ENCODE assay signal across 14 cellular contexts in genomic region chr3:48826451-48826850, GRCh38. TPM values are rescaled to one million over a fixed set of nuclear protein-coding genes. Genes with fewer than 3 reads are reported as not detected.
DNase-seq lines count a peak whose midpoint lies in the region; ATAC-seq and TF ChIP-seq lines count a peak whose summit lies in the region.
"Had no signal": no experiment of that assay in that cellular context is flagged by ENCODE, and none has a peak within 500 bp of the region (broad histone marks: within the 10 kb centered on the region; RNA-seq: fewer than 3 reads in every experiment).

No MANE protein-coding gene starts in this region.

- H3K36me3 ChIP-seq in BLaER1 treated with 17β-estradiol and CSF1 and Interleukin-3, amounts not matched to agents 10 nM and 100 nM = peaks cover 0 to 8% (median 0%) of the 10 kb centered on the region in 11 experiments; a peak in 4 of 22 replicates
- H3K36me3 ChIP-seq in prostate gland = no peaks in the 10 kb centered on the region

- peaks cover 11 to 14% (median 12%) of the 10 kb centered on the region in 10 experiments for H3K4me1 ChIP-seq in BLaER1 treated with 17β-estradiol and CSF1 and Interleukin-3, amounts not matched to agents 10 nM and 100 nM
- no peaks in the 10 kb centered on the region for H3K4me1 ChIP-seq in prostate gland (replicated peaks)

- no peak overlapping the region for H3K9ac ChIP-seq in BLaER1 treated with 17β-estradiol and CSF1 and Interleukin-3, amounts not matched to agents 10 nM and 100 nM

- peak; percentile 73 for DNase-seq in M059J (ENCODE audit: low read depth)
- no peak for DNase-seq in coronary artery (ENCODE audit: low spot score)
- no peak for DNase-seq in omental fat pad (ENCODE audit: low spot score)
- no peak for DNase-seq in NOMO-1 treated with dmso at 0.1 percent for 144 hours (lab: John Stamatoyannopoulos, UW; ENCODE audit: unreplicated experiment)
- no peak for DNase-seq in prostate gland (ENCODE audit: low spot score)
- DNase-seq: activated CD4-positive, alpha-beta T cell treated with anti-CD3 and anti-CD28 coated beads, Interleukin-2, amount 10 ng/mL, durations not matched to agents 24 days and 14 days; COR-L47; hippocampal formation; NCI-H1048; trophoblast cell had no signal

- no peak for TF ChIP-seq CTCF in coronary artery (IDR thresholded peaks at IDR 0.05)
- no peak for TF ChIP-seq CTCF in omental fat pad (IDR thresholded peaks at IDR 0.05)
- no peak for TF ChIP-seq CTCF in prostate gland (IDR thresholded peaks at IDR 0.05)

- 0 out of 22 replicates have a peak, but pooled peaks cover 0 to 3% (median 0%) of the 10 kb centered on the region in 11 experiments for H3K9me3 ChIP-seq in BLaER1 treated with 17β-estradiol and CSF1 and Interleukin-3, amounts not matched to agents 10 nM and 100 nM (replicated peaks in 1 of 11)
- no peaks in the 10 kb centered on the region for H3K9me3 ChIP-seq in prostate gland

- H3K27me3 ChIP-seq in BLaER1 treated with 17β-estradiol and CSF1 and Interleukin-3, amounts not matched to agents 10 nM and 100 nM = no peaks in the 10 kb centered on the region
- H3K27me3 ChIP-seq in prostate gland (replicated peaks; ENCODE audit: insufficient read depth) = no peaks in the 10 kb centered on the region

- peak overlapping the region in 3 of 11 experiments; percentile 1 to 33 (median 33); a peak in 4 of 22 replicates for H3K27ac ChIP-seq in BLaER1 treated with 17β-estradiol and CSF1 and Interleukin-3, amounts not matched to agents 10 nM and 100 nM
- H3K27ac ChIP-seq in coronary artery = peak overlapping the region; percentile 23 to 36
- H3K27ac ChIP-seq in prostate gland = no peak overlapping the region

- intact Hi-C loops in prostate gland (cut with DNase I) = no loop called here

- H4K20me1 ChIP-seq in BLaER1 treated with 17β-estradiol and CSF1 and Interleukin-3, amounts not matched to agents 10 nM and 100 nM = peaks cover 0 to 31% (median 0%) of the 10 kb centered on the region in 11 experiments; a peak in 7 of 22 replicates

- WGBS in prostate gland = 81% methylated on average over 2 of the region's 2 CpGs

- TF ChIP-seq POLR2A in GM18505 (IDR thresholded peaks at IDR 0.05; ENCODE audit: borderline replicate concordance, extremely low read depth, insufficient read depth, insufficient read length) (no peak), prostate gland (IDR thresholded peaks at IDR 0.05) (no peak)

- peak overlapping the region; percentile 34 to 59 (median 49); a peak in 21 of 22 replicates for H3K4me2 ChIP-seq in BLaER1 treated with 17β-estradiol and CSF1 and Interleukin-3, amounts not matched to agents 10 nM and 100 nM

- ATAC-seq in omental fat pad (ENCODE audit: low FRiP score) = peak; percentile 57
- no peak for ATAC-seq in GM18505 (IDR thresholded peaks at IDR 0.05; ENCODE audit: unreplicated experiment)
- no peak for ATAC-seq in HG03159 (IDR thresholded peaks at IDR 0.05; ENCODE audit: unreplicated experiment)
- ATAC-seq: GM12878 had no signal

- H3K4me3 ChIP-seq in BLaER1 treated with 17β-estradiol and CSF1 and Interleukin-3, amounts not matched to agents 10 nM and 100 nM = no peak overlapping the region
- H3K4me3 ChIP-seq in coronary artery (no peak overlapping the region), prostate gland (no peak overlapping the region)
- H3K4me3 ChIP-seq: GM12878 had no signal

RNA-seq across cellular contexts. Expression of gene PRKAR2A, which starts 21.2 kb away (rescaled TPM):
- total RNA-seq in M059J (2014; rRNA removed; shearing (Covaris generic)) = 20.4 and 23.5 TPM in 2 replicates
- total RNA-seq in omental fat pad (10 to 100 TPM; 28.4 to 35.1 (median 32.0) TPM), prostate gland (10 to 100 TPM; 33.7 to 35.3 TPM)

Comparison
In these comparisons a context has a peak if more than half of its experiments do, and no peak if none do; other contexts are left out.
1. H3K27ac ChIP-seq: peak in coronary artery (2 of 2); none in prostate gland (0 of 2).